Comparison of ENCODE assay signal across 8 cellular contexts in genomic region chr6:158853072-158853871, GRCh38. TPM values are rescaled to one million over a fixed set of nuclear protein-coding genes. Genes with fewer than 3 reads are reported as not detected.
DNase-seq lines count a peak whose midpoint lies in the region; ATAC-seq, FAIRE-seq and TF ChIP-seq lines count a peak whose summit lies in the region.
"Had no signal": no experiment of that assay in that cellular context is flagged by ENCODE, and none has a peak within 500 bp of the region (broad histone marks: within the 10 kb centered on the region; RNA-seq: fewer than 3 reads in every experiment).

No MANE protein-coding gene starts in this region.

- TF ChIP-seq CTCF in endothelial cell of umbilical vein (IDR thresholded peaks at IDR 0.05; ENCODE audit: extremely low read depth in 1 of 2, insufficient read depth in 1 of 2, low read depth in 1 of 2, low read length in 2 of 2) (no peak), suprapubic skin (IDR thresholded peaks at IDR 0.05) (no peak)

- no peaks in the 10 kb centered on the region for H3K27me3 ChIP-seq in endothelial cell of umbilical vein (ENCODE audit: control insufficient read depth in 2 of 2, insufficient read depth in 2 of 2, low read length in 2 of 2)
- H3K27me3 ChIP-seq in suprapubic skin, result no peaks in the 10 kb centered on the region
- H3K27me3 ChIP-seq: tibial artery had no signal

- H3K27me3 Mint-ChIP-seq in activated CD4-positive, alpha-beta memory T cell treated with anti-CD3 and anti-CD28 coated beads for 36 hours, result no peaks in the 10 kb centered on the region

- H3K9ac ChIP-seq in endothelial cell of umbilical vein (replicated peaks; ENCODE audit: extremely low read depth, insufficient read depth, low read length), result no peak overlapping the region

- no peaks in the 10 kb centered on the region for H3K79me2 ChIP-seq in endothelial cell of umbilical vein (ENCODE audit: control insufficient read depth, insufficient read depth, low read length)

- H3K9me1 ChIP-seq in endothelial cell of umbilical vein (replicated peaks; ENCODE audit: control insufficient read depth, extremely low read depth, insufficient read depth, low read length), result no peaks in the 10 kb centered on the region

- peaks cover 28% of the 10 kb centered on the region for H3K4me1 Mint-ChIP-seq in activated CD4-positive, alpha-beta memory T cell treated with anti-CD3 and anti-CD28 coated beads for 36 hours (ENCODE audit: low read depth)

- FAIRE-seq in endothelial cell of umbilical vein (lab: Jason Lieb, UNC), result peak; percentile 83

- no peak for TF ChIP-seq EP300 in suprapubic skin (IDR thresholded peaks at IDR 0.05)

- ATAC-seq in GM18508 (IDR thresholded peaks at IDR 0.05; ENCODE audit: insufficient read depth, unreplicated experiment), result peak; percentile 69
- ATAC-seq in HG02759 (IDR thresholded peaks at IDR 0.05; ENCODE audit: unreplicated experiment), result peak; percentile 97

- POLR2A ChIA-PET in activated CD4-positive, alpha-beta memory T cell treated with anti-CD3 and anti-CD28 coated beads for 36 hours (lab: Charles Lee), result interaction anchor here (1.2 to 5.8 kb wide), 3 partner anchors 16 to 39 kb away, joined by 4 to 64 read pairs (median 5); partner anchors contain the start of gene EZR
- POLR2A ChIA-PET in endothelial cell of umbilical vein (lab: Charles Lee), result no interaction called here

- H3K4me2 ChIP-seq in endothelial cell of umbilical vein (ENCODE audit: insufficient read depth, low read length), result no peak overlapping the region

- H3K36me3 Mint-ChIP-seq in activated CD4-positive, alpha-beta memory T cell treated with anti-CD3 and anti-CD28 coated beads for 36 hours, result no peaks in the 10 kb centered on the region

- no peaks in the 10 kb centered on the region for H3K36me3 ChIP-seq in endothelial cell of umbilical vein (ENCODE audit: control insufficient read depth in 2 of 2, extremely low read depth in 1 of 2, insufficient read depth in 2 of 2, low read length in 2 of 2)
- H3K36me3 ChIP-seq in suprapubic skin, result no peaks in the 10 kb centered on the region
- H3K36me3 ChIP-seq: tibial artery had no signal

- DNase-seq in NCI-H2029 treated with DMSO at 0.1 percent for 48 hours (lab: John Stamatoyannopoulos, UW) (peak; percentile 27), endothelial cell of umbilical vein (ENCODE audit: low read depth, low spot score) (peak; percentile 66), myocyte (ENCODE audit: low read depth) (peak; percentile 67), suprapubic skin (ENCODE audit: low spot score in 2 of 2) (peak in 1 of 2 donors; percentile 86)
- peak; percentile 94 for DNase-seq in activated CD4-positive, alpha-beta memory T cell treated with anti-CD3 and anti-CD28 coated beads for 36 hours

- dilution Hi-C loops in endothelial cell of umbilical vein (cut with MboI; ENCODE audit: extremely low pct_ligation_motif_present, low sequenced_read_pairs), result no loop called here

- H3K27ac ChIP-seq in endothelial cell of umbilical vein (ENCODE audit: insufficient read depth, low read depth, low read length), result peak overlapping the region; percentile 14
- H3K27ac ChIP-seq in suprapubic skin, result peak overlapping the region; percentile 78
- H3K27ac ChIP-seq: tibial artery had no signal

- no peaks in the 10 kb centered on the region for H3K9me3 Mint-ChIP-seq in activated CD4-positive, alpha-beta memory T cell treated with anti-CD3 and anti-CD28 coated beads for 36 hours

- CTCF ChIA-PET in activated CD4-positive, alpha-beta memory T cell treated with anti-CD3 and anti-CD28 coated beads for 36 hours (lab: Charles Lee), result interaction anchor here (1.1 to 1.6 kb wide), 5 partner anchors 16 to 119 kb away, joined by 3 to 6 read pairs (median 4); partner anchors contain the start of gene EZR
- CTCF ChIA-PET in endothelial cell of umbilical vein (lab: Charles Lee), result interaction anchor here (1.1 kb wide), 1 partner anchor 34 kb away, joined by 3 read pairs; the partner anchor contains the start of gene EZR

- BruUV-seq in endothelial cell of umbilical vein (replicated peaks; lab: Mats Ljungman, UMichigan), result no TSS peak

- H3K27ac Mint-ChIP-seq in activated CD4-positive, alpha-beta memory T cell treated with anti-CD3 and anti-CD28 coated beads for 36 hours, result no peak overlapping the region

- no peak for TF ChIP-seq POLR2A in endothelial cell of umbilical vein (IDR thresholded peaks at IDR 0.05; ENCODE audit: low read depth, low read length)
- no peak for TF ChIP-seq POLR2A in suprapubic skin (IDR thresholded peaks at IDR 0.05)

- no peak overlapping the region for H3K4me3 Mint-ChIP-seq in activated CD4-positive, alpha-beta memory T cell treated with anti-CD3 and anti-CD28 coated beads for 36 hours

- H3K9me3 ChIP-seq in endothelial cell of umbilical vein (replicated peaks; ENCODE audit: control insufficient read depth, insufficient read depth, low read length) (no peaks in the 10 kb centered on the region), suprapubic skin (no peaks in the 10 kb centered on the region)
- H3K9me3 ChIP-seq: tibial artery had no signal

- intact Hi-C loops in activated CD4-positive, alpha-beta memory T cell treated with anti-CD3 and anti-CD28 coated beads for 36 hours (cut with micrococcal nuclease), result loop anchor here (1.0 to 5.0 kb wide), 3 partner anchors 200 to 1091 kb away; no protein-coding TSS in a partner anchor
- intact Hi-C loops in endothelial cell of umbilical vein (cut with micrococcal nuclease), result loop anchor here (2.0 kb wide), 1 partner anchor 34 kb away; the partner anchor contains the start of gene EZR

- H3K4me1 ChIP-seq in endothelial cell of umbilical vein (ENCODE audit: control insufficient read depth, extremely low read depth, insufficient read depth, low read length) (peaks cover 24% of the 10 kb centered on the region), suprapubic skin (peaks cover 66% of the 10 kb centered on the region)

- no peaks in the 10 kb centered on the region for H4K20me1 ChIP-seq in endothelial cell of umbilical vein (replicated peaks; ENCODE audit: control insufficient read depth, extremely low read depth, insufficient read depth, low read length)

- H3K4me3 ChIP-seq in endothelial cell of umbilical vein (replicated peaks in 1 of 3; ENCODE audit: insufficient read depth in 1 of 3, low read depth in 1 of 3, low read length in 3 of 3), result no peak overlapping the region
- H3K4me3 ChIP-seq in suprapubic skin, result no peak overlapping the region
- H3K4me3 ChIP-seq: tibial artery had no signal

- no peak overlapping the region for H2AFZ ChIP-seq in endothelial cell of umbilical vein (ENCODE audit: low read depth, low read length)

- 23% methylated on average over 13 of the region's 13 CpGs for WGBS in suprapubic skin

TF ChIP-seq in endothelial cell of umbilical vein, 7 proteins besides CTCF, POLR2A, EP300 and RAD21:
- no peak for TF ChIP-seq MYC (IDR thresholded peaks at IDR 0.05; ENCODE audit: low read depth, low read length)
- no peak for TF ChIP-seq EZH2 (IDR thresholded peaks at IDR 0.05; ENCODE audit: borderline replicate concordance, low read depth, low read length, severe bottlenecking)
- no peak for TF ChIP-seq GATA2 (IDR thresholded peaks at IDR 0.05; ENCODE audit: insufficient read depth, insufficient read length, low read depth, low read length)
- TF ChIP-seq FOS (IDR thresholded peaks at IDR 0.05; ENCODE audit: borderline replicate concordance, insufficient read depth, low read length), result peak; percentile 74
- TF ChIP-seq POLR2AphosphoS5 (IDR thresholded peaks at IDR 0.05; ENCODE audit: insufficient read depth, low read depth, low read length), result peak; percentile 15
- peak; percentile 13 for TF ChIP-seq JUN (IDR thresholded peaks at IDR 0.05; ENCODE audit: borderline replicate concordance, insufficient read depth, insufficient read length, low read depth)
- TF ChIP-seq MAX (IDR thresholded peaks at IDR 0.05; ENCODE audit: insufficient read depth, insufficient read length), result no peak

RNA-seq across cellular contexts. Expression of gene EZR, which starts 34.1 kb away (rescaled TPM):
- 100 to 1,000 TPM; 255 to 256 TPM for total RNA-seq in activated CD4-positive, alpha-beta memory T cell treated with anti-CD3 and anti-CD28 coated beads for 36 hours
- 105 and 108 TPM in 2 replicates for total RNA-seq in endothelial cell of umbilical vein
- polyA plus RNA-seq in endothelial cell of umbilical vein, result 54.5 and 58.5 TPM in 2 replicates
- 61.7 and 70.4 TPM in 2 replicates for polyA plus RNA-seq in endothelial cell of umbilical vein (2011; cell fraction: cytosol; rRNA removed)
- polyA plus RNA-seq in endothelial cell of umbilical vein (2011; cell fraction: nucleus; rRNA removed), result 99.6 and 120 TPM in 2 replicates
- polyA plus RNA-seq in endothelial cell of umbilical vein (2012), result 76.0 and 97.3 TPM in 2 replicates
- 61.0 and 62.0 TPM in 2 replicates for polyA minus RNA-seq in endothelial cell of umbilical vein
- 42.7 TPM for polyA minus RNA-seq in endothelial cell of umbilical vein (2011; cell fraction: cytosol; rRNA and poly(A)+ RNA removed)
- polyA minus RNA-seq in endothelial cell of umbilical vein (2011; cell fraction: nucleus; rRNA and poly(A)+ RNA removed), result 26.8 and 29.3 TPM in 2 replicates
- 41.2 and 71.0 TPM in 2 replicates for total RNA-seq in myocyte
- polyA plus RNA-seq in myocyte (2012), result 96.7 TPM
- total RNA-seq in suprapubic skin, result 100 to 1,000 TPM; 154 to 394 (median 238) TPM
